10 cellular contexts compared by ENCODE assay signal in genomic region chrX:15856580-15856979, GRCh38. TPM values are rescaled to one million over a fixed set of nuclear protein-coding genes. Genes with fewer than 3 reads are reported as not detected.
DNase-seq lines count a peak whose midpoint lies in the region; ATAC-seq and TF ChIP-seq lines count a peak whose summit lies in the region.
"Had no signal": no experiment of that assay in that cellular context is flagged by ENCODE, and none has a peak within 500 bp of the region (broad histone marks: within the 10 kb centered on the region; RNA-seq: fewer than 3 reads in every experiment).

No MANE protein-coding gene starts in this region.

- peaks cover 16% of the 10 kb centered on the region for H3K4me1 ChIP-seq in GM23338 (ENCODE audit: insufficient read depth)
- H3K4me1 ChIP-seq in colonic mucosa = peaks cover 4% of the 10 kb centered on the region

- TF ChIP-seq CTCF in CD14-positive monocyte (IDR thresholded peaks at IDR 0.05) (no peak), GM23338 (conservative IDR thresholded peaks at IDR 0.05; ENCODE audit: low read depth in 2 of 2) (no peak), activated B cell treated with CpG ODN at 0.5 μM for 24 hours (IDR thresholded peaks at IDR 0.05) (no peak), nephron (IDR thresholded peaks at IDR 0.05; ENCODE audit: unreplicated experiment in 3 of 3) (no peak), colonic mucosa (IDR thresholded peaks at IDR 0.05) (no peak)

- H3K4me3 ChIP-seq in GM23338 (peak overlapping the region; percentile 83; the same call in 1 of the 2 replicates), colonic mucosa (no peak overlapping the region)
- H3K4me3 ChIP-seq: breast epithelium had no signal

- CTCF ChIA-PET in activated B cell treated with CpG ODN at 0.5 μM for 24 hours (lab: Charles Lee) (no interaction called here), T-cell (lab: Charles Lee) (interaction anchor here (1.0 to 1.2 kb wide), 2 partner anchors 9 to 66 kb away, joined by 3 read pairs; partner anchors contain the start of gene ZRSR2 (in 1 of the 2))

- peak overlapping the region; percentile 88 for H3K4me2 ChIP-seq in GM23338

- H3F3A ChIP-seq in GM23338 (replicated peaks; ENCODE audit: low read depth) = no peaks in the 10 kb centered on the region

- H3K4me3 Mint-ChIP-seq in CD14-positive monocyte (peak overlapping the region; percentile 66 to 88), GM23338 (peak overlapping the region; percentile 90), activated B cell treated with CpG ODN at 0.5 μM for 24 hours (peak overlapping the region; percentile 58), nephron (peak overlapping the region; percentile 73 to 81 (median 81)), T-cell (no peak overlapping the region)
- no peak overlapping the region for H3K4me3 Mint-ChIP-seq in activated T-helper 1 cell treated with anti-CD3 and anti-CD28 coated beads, Interleukin-12 subunit alpha, Interleukin-12 subunit beta, Interleukin-2, Interleukin-4 antibody, amounts not matched to agents 30 ng/mL and 10 ng/mL and 1 ng/mL, durations not matched to agents 14 hours and 24 hours and 36 hours

- H3K27me3 Mint-ChIP-seq in CD14-positive monocyte (ENCODE audit: low read depth in 3 of 3) (peaks cover 0 to 46% (median 1%) of the 10 kb centered on the region in 3 donors), GM23338 (ENCODE audit: insufficient read depth, low read depth, poor library complexity) (no peaks in the 10 kb centered on the region), activated B cell treated with CpG ODN at 0.5 μM for 24 hours (no peaks in the 10 kb centered on the region), nephron (ENCODE audit: low read depth) (peaks cover 28% of the 10 kb centered on the region), T-cell (peaks cover 0 to 4% of the 10 kb centered on the region in 2 donors)
- peaks cover 3% of the 10 kb centered on the region for H3K27me3 Mint-ChIP-seq in activated T-helper 1 cell treated with anti-CD3 and anti-CD28 coated beads, Interleukin-12 subunit alpha, Interleukin-12 subunit beta, Interleukin-2, Interleukin-4 antibody, amounts not matched to agents 30 ng/mL and 10 ng/mL and 1 ng/mL, durations not matched to agents 14 hours and 24 hours and 36 hours (ENCODE audit: insufficient read depth)

- no peak overlapping the region for H2AFZ ChIP-seq in GM23338

- no peaks in the 10 kb centered on the region for H3K9me2 ChIP-seq in GM23338 (ENCODE audit: insufficient read depth)

- H4K20me1 ChIP-seq in GM23338 (replicated peaks; ENCODE audit: insufficient read depth) = no peaks in the 10 kb centered on the region

- H3K9me3 Mint-ChIP-seq in CD14-positive monocyte (peaks cover 0 to 12% (median 2%) of the 10 kb centered on the region in 7 donors), GM23338 (no peaks in the 10 kb centered on the region; the same call in 2 of the 3 replicates), activated B cell treated with CpG ODN at 0.5 μM for 24 hours (no peaks in the 10 kb centered on the region), nephron (no peaks in the 10 kb centered on the region), T-cell (no peaks in the 10 kb centered on the region)
- H3K9me3 Mint-ChIP-seq in activated T-helper 1 cell treated with anti-CD3 and anti-CD28 coated beads, Interleukin-12 subunit alpha, Interleukin-12 subunit beta, Interleukin-2, Interleukin-4 antibody, amounts not matched to agents 30 ng/mL and 10 ng/mL and 1 ng/mL, durations not matched to agents 14 hours and 24 hours and 36 hours = no peaks in the 10 kb centered on the region

- POLR2A ChIA-PET in activated B cell treated with CpG ODN at 0.5 μM for 24 hours (lab: Charles Lee) (interaction anchor here (1.2 to 2.5 kb wide), 4 partner anchors 46 to 863 kb away, joined by 3 to 36 read pairs (median 15); partner anchors contain the start of genes SYAP1 and ZRSR2), T-cell (lab: Charles Lee) (no interaction called here)

- H3K4me1 Mint-ChIP-seq in CD14-positive monocyte (peaks cover 27% of the 10 kb centered on the region), GM23338 (peaks cover 15% of the 10 kb centered on the region), activated B cell treated with CpG ODN at 0.5 μM for 24 hours (peaks cover 21% of the 10 kb centered on the region), nephron (peaks cover 17% of the 10 kb centered on the region), T-cell (peaks cover 16 to 24% (median 20%) of the 10 kb centered on the region in 3 donors)
- H3K4me1 Mint-ChIP-seq in activated T-helper 1 cell treated with anti-CD3 and anti-CD28 coated beads, Interleukin-12 subunit alpha, Interleukin-12 subunit beta, Interleukin-2, Interleukin-4 antibody, amounts not matched to agents 30 ng/mL and 10 ng/mL and 1 ng/mL, durations not matched to agents 14 hours and 24 hours and 36 hours (ENCODE audit: low read depth) = peaks cover 10% of the 10 kb centered on the region

- H3K27ac Mint-ChIP-seq in CD14-positive monocyte = peak overlapping the region; percentile 99 to 100 (median 100)
- peak overlapping the region; percentile 87 for H3K27ac Mint-ChIP-seq in GM23338
- H3K27ac Mint-ChIP-seq in activated B cell treated with CpG ODN at 0.5 μM for 24 hours = peak overlapping the region; percentile 98
- H3K27ac Mint-ChIP-seq in nephron = peak overlapping the region; percentile 28 to 46 (median 37)
- no peak overlapping the region for H3K27ac Mint-ChIP-seq in activated T-helper 1 cell treated with anti-CD3 and anti-CD28 coated beads, Interleukin-12 subunit alpha, Interleukin-12 subunit beta, Interleukin-2, Interleukin-4 antibody, amounts not matched to agents 30 ng/mL and 10 ng/mL and 1 ng/mL, durations not matched to agents 14 hours and 24 hours and 36 hours
- peak overlapping the region in 1 of 2 donors; percentile 34 for H3K27ac Mint-ChIP-seq in T-cell

- H3K36me3 ChIP-seq in GM23338 (ENCODE audit: insufficient read depth) (peaks cover 5% of the 10 kb centered on the region; the same call in 1 of the 2 replicates), colonic mucosa (no peaks in the 10 kb centered on the region)
- H3K36me3 ChIP-seq: breast epithelium had no signal

- no peak overlapping the region for H3K9ac ChIP-seq in colonic mucosa (ENCODE audit: low read depth in 2 of 2, low read length in 2 of 2)

- H3K36me3 Mint-ChIP-seq in CD14-positive monocyte (peaks cover 9 to 24% of the 10 kb centered on the region in 2 donors), GM23338 (ENCODE audit: low read depth) (peaks cover 17% of the 10 kb centered on the region), activated B cell treated with CpG ODN at 0.5 μM for 24 hours (ENCODE audit: low read depth) (peaks cover 5% of the 10 kb centered on the region), nephron (ENCODE audit: low read depth) (no peaks in the 10 kb centered on the region), T-cell (no peaks in the 10 kb centered on the region)
- H3K36me3 Mint-ChIP-seq in activated T-helper 1 cell treated with anti-CD3 and anti-CD28 coated beads, Interleukin-12 subunit alpha, Interleukin-12 subunit beta, Interleukin-2, Interleukin-4 antibody, amounts not matched to agents 30 ng/mL and 10 ng/mL and 1 ng/mL, durations not matched to agents 14 hours and 24 hours and 36 hours (ENCODE audit: low read depth) = peaks cover 7% of the 10 kb centered on the region

- H3K27ac ChIP-seq in GM23338 (ENCODE audit: low read depth) = no peak overlapping the region
- no peak overlapping the region for H3K27ac ChIP-seq in colonic mucosa

- H3K27me3 ChIP-seq in GM23338 (ENCODE audit: insufficient read depth) (no peaks in the 10 kb centered on the region), colonic mucosa (no peaks in the 10 kb centered on the region)

- H3K79me2 ChIP-seq in GM23338 (replicated peaks; ENCODE audit: insufficient read depth) = peaks cover 27% of the 10 kb centered on the region

- intact Hi-C loops in CD14-positive monocyte (cut with micrococcal nuclease) = loop anchor here (10.0 kb wide), 4 partner anchors 52 to 258 kb away; no protein-coding TSS in a partner anchor
- intact Hi-C loops in activated B cell treated with CpG ODN at 0.5 μM for 24 hours (cut with micrococcal nuclease) = no loop called here
- intact Hi-C loops in colonic mucosa (cut with DNase I) = no loop called here
- intact Hi-C loops in activated T-helper 1 cell treated with anti-CD3 and anti-CD28 coated beads, Interleukin-12 subunit alpha, Interleukin-12 subunit beta, Interleukin-2, Interleukin-4 antibody, amounts not matched to agents 30 ng/mL and 10 ng/mL and 1 ng/mL, durations not matched to agents 14 hours and 24 hours and 36 hours (cut with micrococcal nuclease) = loop anchor here (5.0 kb wide), 3 partner anchors 104 to 1829 kb away; partner anchors contain the start of gene GEMIN8

- H3K9me3 ChIP-seq in colonic mucosa = no peaks in the 10 kb centered on the region
- H3K9me3 ChIP-seq: breast epithelium had no signal

- ATAC-seq in GM23338 = no peak
- ATAC-seq in activated B cell treated with CpG ODN at 0.5 μM for 24 hours (ENCODE audit: low read depth) = no peak
- ATAC-seq in GM19452 (IDR thresholded peaks at IDR 0.05; ENCODE audit: unreplicated experiment) = no peak
- no peak for ATAC-seq in T-cell (replicated peaks in 1 of 4)

- no peak for DNase-seq in CD14-positive monocyte (ENCODE audit: low spot score)
- no peak for DNase-seq in GM23338 (ENCODE audit: low spot score)
- DNase-seq in activated B cell treated with CpG ODN at 0.5 μM for 24 hours = no peak
- no peak for DNase-seq in colonic mucosa
- DNase-seq in activated T-helper 1 cell treated with anti-CD3 and anti-CD28 coated beads, Interleukin-12 subunit alpha, Interleukin-12 subunit beta, Interleukin-2, Interleukin-4 antibody, amounts not matched to agents 30 ng/mL and 10 ng/mL and 1 ng/mL, durations not matched to agents 14 hours and 24 hours and 36 hours (ENCODE audit: low spot score) = no peak
- DNase-seq in T-cell = no peak
- DNase-seq: T-helper 1 cell had no signal

TF ChIP-seq in GM23338, 12 proteins besides CTCF, POLR2A, EP300 and RAD21 (continues in another document):
- TF ChIP-seq ZNF114 (CRISPR knock-in tag; IDR thresholded peaks at IDR 0.05) (no peak), CREB1 (CRISPR knock-in tag; IDR thresholded peaks at IDR 0.05; ENCODE audit: low read depth) (no peak), EZH2phosphoT487 (IDR thresholded peaks at IDR 0.05; ENCODE audit: unreplicated experiment) (no peak), NANOG (IDR thresholded peaks at IDR 0.05; ENCODE audit: borderline replicate concordance) (no peak), EZH2 (IDR thresholded peaks at IDR 0.05; ENCODE audit: low read depth, unreplicated experiment) (no peak), JUNB (IDR thresholded peaks at IDR 0.05; ENCODE audit: unreplicated experiment) (no peak), POLR2AphosphoS5 (IDR thresholded peaks at IDR 0.05; ENCODE audit: low read depth) (no peak)

RNA-seq across cellular contexts. Expression of gene AP1S2, which starts 2.0 kb away (rescaled TPM):
- polyA plus RNA-seq in CD14-positive monocyte = 100 to 1,000 TPM; 806 to 851 TPM
- total RNA-seq in GM23338 (2014; rRNA removed; shearing (Covaris generic)) = 251 and 380 TPM in 2 replicates
- 138 and 160 TPM in 2 replicates for polyA plus RNA-seq in GM23338 (2016; fragmentation: Nextera tagmentation; extraction: Ambion mirVana)
- 42.3 and 45.9 TPM in 2 replicates for total RNA-seq in activated B cell treated with CpG ODN at 0.5 μM for 24 hours
- total RNA-seq in colonic mucosa = 10 to 100 TPM; 10.9 to 20.7 TPM
- total RNA-seq in activated T-helper 1 cell treated with anti-CD3 and anti-CD28 coated beads, Interleukin-12 subunit alpha, Interleukin-12 subunit beta, Interleukin-2, Interleukin-4 antibody, amounts not matched to agents 30 ng/mL and 10 ng/mL and 1 ng/mL, durations not matched to agents 14 hours and 24 hours and 36 hours = 20.7 and 35.3 TPM in 2 replicates
- total RNA-seq in T-cell = 10 to 100 TPM; 19.1 to 29.5 (median 25.3) TPM

Comparison
In these comparisons a context has a peak if more than half of its experiments do, and no peak if none do; other contexts are left out.
1. H3K4me3 Mint-ChIP-seq: peak in CD14-positive monocyte (2 of 2), GM23338 (single experiment), activated B cell treated with CpG ODN at 0.5 μM for 24 hours (single experiment) and nephron (3 of 3); none in activated T-helper 1 cell treated with anti-CD3 and anti-CD28 coated beads, Interleukin-12 subunit alpha, Interleukin-12 subunit beta, Interleukin-2, Interleukin-4 antibody, amounts not matched to agents 30 ng/mL and 10 ng/mL and 1 ng/mL, durations not matched to agents 14 hours and 24 hours and 36 hours (single experiment) and T-cell (0 of 3).
2. intact Hi-C loops: an anchor here in CD14-positive monocyte (10.0 kb wide) and activated T-helper 1 cell treated with anti-CD3 and anti-CD28 coated beads, Interleukin-12 subunit alpha, Interleukin-12 subunit beta, Interleukin-2, Interleukin-4 antibody, amounts not matched to agents 30 ng/mL and 10 ng/mL and 1 ng/mL, durations not matched to agents 14 hours and 24 hours and 36 hours (5.0 kb wide); none called in activated B cell treated with CpG ODN at 0.5 μM for 24 hours and colonic mucosa.